ENCODE assay signal across 8 cellular contexts in the genomic region with DNA sequence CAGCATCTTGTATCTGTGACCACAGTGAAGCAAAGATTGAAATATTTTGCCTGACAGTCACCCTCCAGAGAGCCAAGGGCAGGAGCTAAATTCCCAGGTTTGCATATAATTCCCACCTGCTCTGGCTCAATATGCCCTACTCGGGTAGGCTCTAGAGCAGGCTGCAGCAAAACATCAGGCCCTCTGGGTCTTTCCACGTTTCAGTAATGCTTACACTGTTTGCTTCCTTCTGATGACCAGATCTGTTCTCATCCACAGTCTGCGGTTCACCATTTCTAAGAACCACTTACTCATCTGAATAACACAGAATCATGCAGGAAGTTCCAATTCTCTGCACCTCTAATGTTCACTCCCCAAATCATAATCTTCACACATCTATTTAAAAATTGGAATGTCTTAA.
DNase-seq lines count a peak whose midpoint lies in the region; ATAC-seq and TF ChIP-seq lines count a peak whose summit lies in the region.

No MANE protein-coding gene starts in this region.

- H3K4me1 ChIP-seq in mammary epithelial cell (ENCODE audit: insufficient read depth, low read length), result peaks cover 16% of the 10 kb centered on the region
- peaks cover 0 to 2% of the 10 kb centered on the region in 2 donors for H3K4me1 ChIP-seq in neuronal stem cell (ENCODE audit: control insufficient read depth in 2 of 2, insufficient read depth in 1 of 2, low read depth in 1 of 2, low read length in 2 of 2)

- no peak for TF ChIP-seq CTCF in mammary epithelial cell (conservative IDR thresholded peaks at IDR 0.05 in 1 of 2, IDR thresholded peaks at IDR 0.05 in 1 of 2; ENCODE audit: extremely low read depth in 1 of 2, insufficient read depth in 1 of 2, low read depth in 1 of 2, low read length in 2 of 2)
- TF ChIP-seq CTCF in dorsolateral prefrontal cortex (IDR thresholded peaks at IDR 0.05 in 54 of 56, conservative IDR thresholded peaks at IDR 0.05 in 2 of 56; ENCODE audit: low read depth in 1 of 56, partially characterized antibody in 56 of 56), result no peak

- H3K4me3 Mint-ChIP-seq in T-cell, result peak overlapping the region; percentile 8 to 41 (median 22)

- no peak overlapping the region for H4K91ac ChIP-seq in neuronal stem cell (ENCODE audit: low read depth, low read length, poor library complexity)

- dilution Hi-C loops in mammary epithelial cell (cut with HindIII; ENCODE audit: low sequenced_read_pairs), result no loop called here

- POLR2A ChIA-PET in T-cell (lab: Charles Lee), result interaction anchor here in 1 of 2 donors (0.6 kb wide), 1 partner anchor 1920 kb away, joined by 7 read pairs; no protein-coding TSS in a partner anchor

- H3K36me3 ChIP-seq in mammary epithelial cell (ENCODE audit: insufficient read depth, low read length) (no peaks in the 10 kb centered on the region), MG63 (no peaks in the 10 kb centered on the region), neuronal stem cell (replicated peaks in 1 of 2; ENCODE audit: control insufficient read depth in 2 of 2, insufficient read depth in 2 of 2, low read length in 2 of 2) (no peaks in the 10 kb centered on the region)

- peak overlapping the region; percentile 49 to 84 for H3K27ac Mint-ChIP-seq in T-cell

- H3K4me3 ChIP-seq in mammary epithelial cell (replicated peaks in 1 of 3; ENCODE audit: insufficient read depth in 1 of 3, low read depth in 2 of 3, low read length in 3 of 3) (no peak overlapping the region), MG63 (no peak overlapping the region), neuronal stem cell (ENCODE audit: low read length in 2 of 2) (no peak overlapping the region), dorsolateral prefrontal cortex (no peak overlapping the region)

- DNase-seq in T-cell, result peak in 26 of 34 experiments; percentile 1 to 34 (median 9)
- peak; percentile 29 for DNase-seq in mammary epithelial cell
- peak; percentile 0 to 9 (median 0) for DNase-seq in stimulated activated CD4-positive, alpha-beta T cell treated with anti-CD3 and anti-CD28 coated beads, TNF-alpha, amount 100 ng/mL, for 1 hour (ENCODE audit: low read depth in 3 of 3, low spot score in 1 of 3)
- DNase-seq in MG63, result no peak
- DNase-seq in neuronal stem cell (ENCODE audit: low spot score), result no peak
- DNase-seq in dorsolateral prefrontal cortex, result no peak

- no peak overlapping the region for H4K8ac ChIP-seq in neuronal stem cell (ENCODE audit: low read depth, low read length)

- H3K9ac ChIP-seq in mammary epithelial cell (ENCODE audit: insufficient read depth, low read length), result no peak overlapping the region
- no peak overlapping the region for H3K9ac ChIP-seq in neuronal stem cell (ENCODE audit: low read depth, low read length, poor library complexity)

- H3K27ac ChIP-seq in mammary epithelial cell (ENCODE audit: insufficient read depth, low read depth, low read length) (no peak overlapping the region), neuronal stem cell (replicated peaks; ENCODE audit: low read length) (no peak overlapping the region), dorsolateral prefrontal cortex (no peak overlapping the region)

- intact Hi-C loops in mammary epithelial cell (cut with micrococcal nuclease) (no loop called here), dorsolateral prefrontal cortex (cut with DNase I) (no loop called here)

- TF ChIP-seq POLR2A in GM18505 (IDR thresholded peaks at IDR 0.05; ENCODE audit: borderline replicate concordance, extremely low read depth, insufficient read depth, insufficient read length), result no peak

- H2BK120ac ChIP-seq in neuronal stem cell (ENCODE audit: low read depth, low read length), result no peak overlapping the region

- H2AK5ac ChIP-seq in neuronal stem cell (ENCODE audit: low read depth, low read length), result no peak overlapping the region

- peaks cover 87% of the 10 kb centered on the region for H3K79me2 ChIP-seq in mammary epithelial cell (ENCODE audit: insufficient read depth, low read length)

- H4K20me1 ChIP-seq in mammary epithelial cell (ENCODE audit: insufficient read depth, low read length), result no peaks in the 10 kb centered on the region

- H3K27me3 ChIP-seq in mammary epithelial cell (ENCODE audit: insufficient read depth, low read length) (no peaks in the 10 kb centered on the region), MG63 (no peaks in the 10 kb centered on the region), neuronal stem cell (ENCODE audit: control insufficient read depth in 3 of 3, insufficient read depth in 3 of 3, low read depth in 1 of 3, low read length in 3 of 3) (no peaks in the 10 kb centered on the region), dorsolateral prefrontal cortex (no peaks in the 10 kb centered on the region)

- no peak overlapping the region for H2BK12ac ChIP-seq in neuronal stem cell (ENCODE audit: low read length)

- H3K27me3 Mint-ChIP-seq in T-cell, result no peaks in the 10 kb centered on the region

- H3K18ac ChIP-seq in neuronal stem cell (ENCODE audit: low read length), result no peak overlapping the region

- H2BK5ac ChIP-seq in neuronal stem cell (ENCODE audit: low read length), result no peak overlapping the region

- no peaks in the 10 kb centered on the region for H3K36me3 Mint-ChIP-seq in T-cell

- no TSS peak for BruUV-seq in mammary epithelial cell (replicated peaks; lab: Mats Ljungman, UMichigan)

- H3K4me1 Mint-ChIP-seq in T-cell, result peaks cover 46 to 57% (median 46%) of the 10 kb centered on the region in 3 donors

- no peak overlapping the region for H3K23ac ChIP-seq in neuronal stem cell (ENCODE audit: low read depth, low read length, poor library complexity)

- CTCF ChIA-PET in T-cell (lab: Charles Lee) (no interaction called here), mammary epithelial cell (lab: Charles Lee; ENCODE audit: low non-redundant PET) (no interaction called here)

- no peaks in the 10 kb centered on the region for H3K79me1 ChIP-seq in neuronal stem cell (ENCODE audit: low read depth, low read length)

- ATAC-seq in GM18505 (IDR thresholded peaks at IDR 0.05; ENCODE audit: unreplicated experiment) (peak; percentile 75), HG02763 (IDR thresholded peaks at IDR 0.05; ENCODE audit: unreplicated experiment) (peak; percentile 76), T-cell (replicated peaks in 1 of 4) (peak; percentile 96 to 99 (median 99))

- H3K4ac ChIP-seq in neuronal stem cell (ENCODE audit: low read length), result no peak overlapping the region

- no peak overlapping the region for H3K14ac ChIP-seq in neuronal stem cell (ENCODE audit: low read length)

- H3K4me2 ChIP-seq in mammary epithelial cell (ENCODE audit: insufficient read depth, low read depth, low read length) (no peak overlapping the region), neuronal stem cell (ENCODE audit: insufficient read depth, low read length, poor library complexity, severe bottlenecking) (no peak overlapping the region)

- H3K9me3 ChIP-seq in mammary epithelial cell (replicated peaks; ENCODE audit: insufficient read depth, low read length), result no peaks in the 10 kb centered on the region
- no peaks in the 10 kb centered on the region for H3K9me3 ChIP-seq in MG63
- H3K9me3 ChIP-seq in neuronal stem cell (replicated peaks in 1 of 2; ENCODE audit: control insufficient read depth in 2 of 2, insufficient read depth in 1 of 2, low read depth in 1 of 2, low read length in 2 of 2), result no peaks in the 10 kb centered on the region

- H3K9me3 Mint-ChIP-seq in T-cell, result no peaks in the 10 kb centered on the region

- no peak overlapping the region for H2AFZ ChIP-seq in mammary epithelial cell (ENCODE audit: low read depth, low read length)
- no peak overlapping the region for H2AFZ ChIP-seq in neuronal stem cell (ENCODE audit: low read length)

- in situ Hi-C loops in mammary epithelial cell (cut with MboI; ENCODE audit: low sequenced_read_pairs in 2 of 2), result no loop called here

- WGBS in mammary epithelial cell (ENCODE audit: low coverage, missing lambda C conversion rate), result 69% methylated on average over 3 of the region's 3 CpGs
- WGBS in neuronal stem cell (ENCODE audit: extremely low coverage in 2 of 2, insufficient read length in 2 of 2, insufficient replicate concordance in 1 of 2), 2 donors, result no CpG with 5 or more reads among the region's 3 CpGs

- no peak overlapping the region for H2BK15ac ChIP-seq in neuronal stem cell (ENCODE audit: low read length)

Comparison
In these comparisons a context has a peak if more than half of its experiments do, and no peak if none do; other contexts are left out.
1. DNase-seq: peak in T-cell (26 of 34), mammary epithelial cell (single experiment) and stimulated activated CD4-positive, alpha-beta T cell treated with anti-CD3 and anti-CD28 coated beads, TNF-alpha, amount 100 ng/mL, for 1 hour (3 of 3); none in MG63 (single experiment), neuronal stem cell (single experiment) and dorsolateral prefrontal cortex (0 of 10).
2. Peak in every context shown above with its lines, with median percentiles within 50 percentile points of each other: ATAC-seq.